ENCODE assay signal across 8 cellular contexts in genomic region chr14:91116401-91116800, GRCh38. TPM values are rescaled to one million over a fixed set of nuclear protein-coding genes. Genes with fewer than 3 reads are reported as not detected.
DNase-seq lines count a peak whose midpoint lies in the region; ATAC-seq, FAIRE-seq and TF ChIP-seq lines count a peak whose summit lies in the region.
"Not testable (repeated sequence)": the region's sequence is repeated elsewhere in the genome, so short reads cannot be mapped to it uniquely, and the experiment has no call there.

No MANE protein-coding gene starts in this region.

- not testable (repeated sequence) for H2AFZ ChIP-seq in H1 (ENCODE audit: low read length); mesenchymal stem cell (ENCODE audit: low read depth, low read length)

- ATAC-seq in upper lobe of right lung: not testable (repeated sequence)

- H3K56ac ChIP-seq in H1 (replicated peaks; ENCODE audit: insufficient read length, low read depth, low read length): not testable (repeated sequence)

- not testable (repeated sequence) for H3K23ac ChIP-seq in H1 (ENCODE audit: insufficient read length); mesenchymal stem cell (ENCODE audit: low read length in 2 of 2)

- H2BK120ac ChIP-seq in H1 (replicated peaks; ENCODE audit: low read depth, low read length); mesenchymal stem cell (ENCODE audit: low read depth, low read length): not testable (repeated sequence)

- not testable (repeated sequence) for H2BK20ac ChIP-seq in H1 (ENCODE audit: low read length)

- H3K27ac Mint-ChIP-seq in activated naive CD4-positive, alpha-beta T cell treated with anti-CD3 and anti-CD28 coated beads, Interleukin-2, amount 10 ng/mL, durations not matched to agents 7 days and 5 days: peak overlapping the region; percentile 93

- not testable (repeated sequence) for H3K79me1 ChIP-seq in H1 (ENCODE audit: low read depth, low read length)
- H3K79me1 ChIP-seq in mesenchymal stem cell (replicated peaks; ENCODE audit: low read length, poor library complexity, severe bottlenecking): peaks cover 17% of the 10 kb centered on the region

- H3K36me3 ChIP-seq in DOHH2 (ENCODE audit: control insufficient read depth, low read length); H1 (ENCODE audit: control insufficient read depth in 2 of 4, insufficient read depth in 4 of 4, low read length in 3 of 4); mesenchymal stem cell (ENCODE audit: control insufficient read depth in 1 of 2, insufficient read depth in 2 of 2, low read depth in 1 of 2, low read length in 2 of 2); upper lobe of right lung: not testable (repeated sequence)

- H4K8ac ChIP-seq in H1 (ENCODE audit: extremely low read depth, insufficient read depth, low read length); mesenchymal stem cell (ENCODE audit: low read length): not testable (repeated sequence)

- not testable (repeated sequence) for TF ChIP-seq RAD21 in H1 (IDR thresholded peaks at IDR 0.05 in 1 of 2, conservative IDR thresholded peaks at IDR 0.05 in 1 of 2; ENCODE audit: low read depth in 2 of 2, low read length in 2 of 2)

- not testable (repeated sequence) for H2BK5ac ChIP-seq in H1 (ENCODE audit: low read depth, low read length); mesenchymal stem cell (ENCODE audit: low read depth, low read length, poor library complexity, severe bottlenecking)

- not testable (repeated sequence) for H3K14ac ChIP-seq in H1 (ENCODE audit: insufficient read length); mesenchymal stem cell (ENCODE audit: low read length in 2 of 2)

- H3F3A ChIP-seq in DOHH2 (ENCODE audit: control insufficient read depth, insufficient read depth): not testable (repeated sequence)

- TF ChIP-seq EP300 in H1 (IDR thresholded peaks at IDR 0.05; ENCODE audit: borderline replicate concordance in 1 of 2, low read depth in 2 of 2, low read length in 2 of 2): not testable (repeated sequence)

- peaks cover 80% of the 10 kb centered on the region for H3K4me1 Mint-ChIP-seq in activated naive CD4-positive, alpha-beta T cell treated with anti-CD3 and anti-CD28 coated beads, Interleukin-2, amount 10 ng/mL, durations not matched to agents 7 days and 5 days

- 89% methylated on average over 3 of the region's 3 CpGs; no CpG with 5 or more reads in 1 of the 2 experiments for WGBS in H1 (ENCODE audit: extremely low coverage in 1 of 2, insufficient coverage in 1 of 2, insufficient read length in 1 of 2, insufficient replicate concordance in 2 of 2, low coverage in 1 of 2, low lambda C conversion rate in 2 of 2, missing lambda C conversion rate in 1 of 2), 2 experiments
- 97% methylated on average over 1 of the region's 3 CpGs for WGBS in mesenchymal stem cell

- not testable (repeated sequence) for H2AK5ac ChIP-seq in H1 (ENCODE audit: low read depth, low read length); mesenchymal stem cell (ENCODE audit: low read length, severe bottlenecking)

- H2BK12ac ChIP-seq in H1 (ENCODE audit: low read depth, low read length); mesenchymal stem cell (ENCODE audit: low read length in 2 of 2): not testable (repeated sequence)

- peak overlapping the region; percentile 34 for H4K91ac ChIP-seq in H1 (replicated peaks; ENCODE audit: insufficient read length, low read length)
- H4K91ac ChIP-seq in mesenchymal stem cell (ENCODE audit: low read length): not testable (repeated sequence)

- not testable (repeated sequence) for H3K9ac ChIP-seq in H1 (replicated peaks in 1 of 4; ENCODE audit: extremely low read depth in 1 of 4, low read depth in 3 of 4, low read length in 3 of 4)
- H3K9ac ChIP-seq in mesenchymal stem cell (ENCODE audit: low read length): peak overlapping the region; percentile 97

- FAIRE-seq in H1 (lab: Jason Lieb, UNC): not testable (repeated sequence)

- H3K79me2 ChIP-seq in DOHH2 (ENCODE audit: control insufficient read depth, low read length): peaks cover 25% of the 10 kb centered on the region
- peaks cover 0 to 15% of the 10 kb centered on the region in 2 experiments; a peak in 1 of 4 replicates for H3K79me2 ChIP-seq in H1 (ENCODE audit: control insufficient read depth in 1 of 2, insufficient read depth in 2 of 2, low read length in 2 of 2)

- H3K27me3 ChIP-seq in DOHH2 (ENCODE audit: control insufficient read depth, low read length); H1 (replicated peaks in 1 of 4; ENCODE audit: control insufficient read depth in 3 of 4, extremely low read depth in 1 of 4, insufficient read depth in 3 of 4, low read length in 3 of 4); mesenchymal stem cell (ENCODE audit: control insufficient read depth in 1 of 2, insufficient read depth in 1 of 2, low read length in 2 of 2); upper lobe of right lung: not testable (repeated sequence)

- H2BK15ac ChIP-seq in H1 (ENCODE audit: low read length); mesenchymal stem cell (ENCODE audit: low read depth, poor library complexity, severe bottlenecking): not testable (repeated sequence)

- H3K4me3 ChIP-seq in DOHH2 (ENCODE audit: low read length): not testable (repeated sequence)
- H3K4me3 ChIP-seq in H1 (ENCODE audit: extremely low read depth in 1 of 4, insufficient read depth in 2 of 4, low read depth in 3 of 4, low read length in 4 of 4) (0 out of 8 replicates have a peak overlapping the region, but pooled peaks of 1 of the 4 experiments have one; percentile 3), mesenchymal stem cell (ENCODE audit: insufficient read depth in 1 of 2, low read depth in 1 of 2, low read length in 2 of 2) (peak overlapping the region in 1 of 2 experiments; percentile 88), upper lobe of right lung (peak overlapping the region; percentile 54)

- not testable (repeated sequence) for H3K27me3 Mint-ChIP-seq in activated naive CD4-positive, alpha-beta T cell treated with anti-CD3 and anti-CD28 coated beads, Interleukin-2, amount 10 ng/mL, durations not matched to agents 7 days and 5 days

- DNase-seq in NOMO-1 (lab: John Stamatoyannopoulos, UW; ENCODE audit: unreplicated experiment in 2 of 2): peak; percentile 50 to 65
- peak; percentile 28 for DNase-seq in activated naive CD4-positive, alpha-beta T cell treated with anti-CD3 and anti-CD28 coated beads, Interleukin-2, amount 10 ng/mL, durations not matched to agents 7 days and 5 days
- DNase-seq in H1 (ENCODE audit: low read depth in 1 of 2, low spot score in 2 of 2); upper lobe of right lung: not testable (repeated sequence)
- DNase-seq in mesenchymal stem cell: peak; percentile 18
- peak; percentile 15 for DNase-seq in stimulated activated CD4-positive, alpha-beta T cell treated with anti-CD3 and anti-CD28 coated beads, Interleukin-12 subunit alpha, Interleukin-12 subunit beta, amount 100 ng/mL, for 4 hours

- not testable (repeated sequence) for H3K9me3 ChIP-seq in DOHH2 (ENCODE audit: control insufficient read depth, insufficient read depth, low read length); H1 (ENCODE audit: insufficient read depth in 2 of 2, low read depth in 1 of 2, low read length in 1 of 2); mesenchymal stem cell (ENCODE audit: control insufficient read depth, low read length); upper lobe of right lung

- not testable (repeated sequence) for H3K23me2 ChIP-seq in H1 (ENCODE audit: low read depth, low read length)

- not testable (repeated sequence) for H4K20me1 ChIP-seq in DOHH2 (ENCODE audit: control insufficient read depth, insufficient read depth, low read depth, low read length); H1 (replicated peaks in 1 of 2; ENCODE audit: control insufficient read depth in 1 of 2, insufficient read depth in 2 of 2, low read length in 2 of 2)

- H3K4me2 ChIP-seq in DOHH2 (ENCODE audit: low read length): peak overlapping the region; percentile 99
- H3K4me2 ChIP-seq in H1 (ENCODE audit: insufficient read depth in 1 of 2, low read depth in 2 of 2, low read length in 2 of 2); mesenchymal stem cell (ENCODE audit: low read length, poor library complexity, severe bottlenecking): not testable (repeated sequence)

- H3K18ac ChIP-seq in H1 (ENCODE audit: extremely low read depth, low read length); mesenchymal stem cell (ENCODE audit: low read depth in 1 of 2, low read length in 2 of 2): not testable (repeated sequence)

- not testable (repeated sequence) for H3K9me3 Mint-ChIP-seq in activated naive CD4-positive, alpha-beta T cell treated with anti-CD3 and anti-CD28 coated beads, Interleukin-2, amount 10 ng/mL, durations not matched to agents 7 days and 5 days

- H3K9me2 ChIP-seq in DOHH2 (replicated peaks; ENCODE audit: control insufficient read depth, low read length): not testable (repeated sequence)

- not testable (repeated sequence) for TF ChIP-seq CTCF in DOHH2 (IDR thresholded peaks at IDR 0.05; ENCODE audit: low read depth, low read length, poor library complexity, severe bottlenecking); VCaP (conservative IDR thresholded peaks at IDR 0.05); H1 (IDR thresholded peaks at IDR 0.05; ENCODE audit: control extremely low read depth in 1 of 3, insufficient read depth in 1 of 3, low read depth in 1 of 3, low read length in 3 of 3); upper lobe of right lung (IDR thresholded peaks at IDR 0.05)

- H3K4me1 ChIP-seq in DOHH2 (ENCODE audit: control insufficient read depth, low read length) (peaks cover 31% of the 10 kb centered on the region), H1 (replicated peaks in 1 of 4; ENCODE audit: control insufficient read depth in 3 of 4, insufficient read depth in 4 of 4, low read length in 3 of 4) (peaks cover 12 to 32% (median 19%) of the 10 kb centered on the region in 4 experiments), mesenchymal stem cell (ENCODE audit: control insufficient read depth, insufficient read depth, low read depth, low read length) (peaks cover 18% of the 10 kb centered on the region), upper lobe of right lung (peaks cover 29% of the 10 kb centered on the region)

- intact Hi-C loops in upper lobe of right lung (cut with DNase I): not testable (repeated sequence)

- peak overlapping the region; percentile 83 for H3K4me3 Mint-ChIP-seq in activated naive CD4-positive, alpha-beta T cell treated with anti-CD3 and anti-CD28 coated beads, Interleukin-2, amount 10 ng/mL, durations not matched to agents 7 days and 5 days

- CTCF ChIA-PET in activated naive CD4-positive, alpha-beta T cell treated with anti-CD3 and anti-CD28 coated beads, Interleukin-2, amount 10 ng/mL, durations not matched to agents 7 days and 5 days (lab: Charles Lee): interaction anchor here (3.6 kb wide), 2 partner anchors 23 to 53 kb away, joined by 19 to 20 read pairs; no protein-coding TSS in a partner anchor
- CTCF ChIA-PET in H1 (lab: Charles Lee; ENCODE audit: partially characterized antibody): interaction anchor here (4.3 kb wide), 1 partner anchor 22 kb away, joined by 34 read pairs; no protein-coding TSS in a partner anchor

- POLR2A ChIA-PET in H1 (lab: Charles Lee; ENCODE audit: partially characterized antibody): interaction anchor here (1.5 to 3.3 kb wide), 2 partner anchors 10 to 55 kb away, joined by 5 to 24 read pairs; partner anchors contain the start of gene RPS6KA5

- H3K4ac ChIP-seq in H1 (replicated peaks; ENCODE audit: insufficient read length, low read depth, low read length); mesenchymal stem cell (ENCODE audit: low read depth in 1 of 2, low read length in 2 of 2): not testable (repeated sequence)

- H3K27ac ChIP-seq in DOHH2 (ENCODE audit: low read depth, low read length); H1 (ENCODE audit: low read depth, low read length); mesenchymal stem cell (ENCODE audit: low read length, poor library complexity, severe bottlenecking): not testable (repeated sequence)
- H3K27ac ChIP-seq in VCaP: peak overlapping the region; percentile 17
- H3K27ac ChIP-seq in upper lobe of right lung: peak overlapping the region; percentile 94

- peaks cover 48% of the 10 kb centered on the region for H3K36me3 Mint-ChIP-seq in activated naive CD4-positive, alpha-beta T cell treated with anti-CD3 and anti-CD28 coated beads, Interleukin-2, amount 10 ng/mL, durations not matched to agents 7 days and 5 days

- H4K5ac ChIP-seq in H1 (ENCODE audit: insufficient read length, low read depth, low read length): not testable (repeated sequence)

- not testable (repeated sequence) for TF ChIP-seq POLR2A in H1 (IDR thresholded peaks at IDR 0.05; ENCODE audit: control extremely low read depth in 1 of 2, low read depth in 2 of 2, low read length in 2 of 2)

RNA-seq across cellular contexts. Expression of gene DGLUCY, which starts 2.5 kb away (rescaled TPM):
- total RNA-seq in H1 (2021; fragmentation: NEBNext Ultra II Directional; extraction: Animal tissue kit (Norgen Biotek cat#: 25700)): 27.7 and 31.8 TPM in 2 replicates
- 24.6 and 24.9 TPM in 2 replicates for polyA plus RNA-seq in H1 (2011; rRNA removed)
- 32.1 TPM for polyA plus RNA-seq in H1 (2011; cell fraction: cytosol; rRNA removed)
- 84.2 TPM for polyA plus RNA-seq in H1 (2011; cell fraction: nucleus; rRNA removed)
- 24.5 to 36.7 TPM (median 30.5 TPM) in 4 replicates for polyA plus RNA-seq in H1 (2012, experiment 1 of 2)
- 22.5 TPM for polyA plus RNA-seq in H1 (2012, experiment 2 of 2)
- polyA plus RNA-seq in H1 (2013, experiment 1 of 2): 28.4 TPM
- polyA plus RNA-seq in H1 (2013, experiment 2 of 2): 25.3 TPM
- polyA minus RNA-seq in H1 (2011; rRNA and poly(A)+ RNA removed): 51.0 and 58.0 TPM in 2 replicates
- polyA minus RNA-seq in H1 (2011; cell fraction: cytosol; rRNA and poly(A)+ RNA removed): 31.0 TPM
- 60.7 TPM for polyA minus RNA-seq in H1 (2011; cell fraction: nucleus; rRNA and poly(A)+ RNA removed)
- 22.1 TPM for polyA plus RNA-seq in mesenchymal stem cell (2013, experiment 1 of 2)
- 20.8 TPM for polyA plus RNA-seq in mesenchymal stem cell (2013, experiment 2 of 2)
- 77.6 TPM for total RNA-seq in upper lobe of right lung

RNA-seq across cellular contexts. Expression of gene RPS6KA5, which starts 56.0 kb away (rescaled TPM):
- total RNA-seq in H1 (2021; fragmentation: NEBNext Ultra II Directional; extraction: Animal tissue kit (Norgen Biotek cat#: 25700)): 3.1 and 3.2 TPM in 2 replicates
- polyA plus RNA-seq in H1 (2011; rRNA removed): 0.85 and 0.93 TPM in 2 replicates
- 1.4 TPM for polyA plus RNA-seq in H1 (2011; cell fraction: cytosol; rRNA removed)
- polyA plus RNA-seq in H1 (2011; cell fraction: nucleus; rRNA removed): 1.3 TPM
- 1.2 to 2.0 TPM (median 1.4 TPM) in 4 replicates for polyA plus RNA-seq in H1 (2012, experiment 1 of 2)
- polyA plus RNA-seq in H1 (2012, experiment 2 of 2): 0.10 TPM
- 1.9 TPM for polyA plus RNA-seq in H1 (2013, experiment 1 of 2)
- polyA plus RNA-seq in H1 (2013, experiment 2 of 2): 1.5 TPM
- polyA minus RNA-seq in H1 (2011; rRNA and poly(A)+ RNA removed): 2.7 TPM in 2 replicates
- polyA minus RNA-seq in H1 (2011; cell fraction: cytosol; rRNA and poly(A)+ RNA removed): 1.8 TPM
- polyA minus RNA-seq in H1 (2011; cell fraction: nucleus; rRNA and poly(A)+ RNA removed): 4.1 TPM
- polyA plus RNA-seq in mesenchymal stem cell (2013, experiment 1 of 2): 1.5 TPM
- polyA plus RNA-seq in mesenchymal stem cell (2013, experiment 2 of 2): 1.4 TPM
- total RNA-seq in upper lobe of right lung: 8.0 TPM
